In the genomic region with DNA sequence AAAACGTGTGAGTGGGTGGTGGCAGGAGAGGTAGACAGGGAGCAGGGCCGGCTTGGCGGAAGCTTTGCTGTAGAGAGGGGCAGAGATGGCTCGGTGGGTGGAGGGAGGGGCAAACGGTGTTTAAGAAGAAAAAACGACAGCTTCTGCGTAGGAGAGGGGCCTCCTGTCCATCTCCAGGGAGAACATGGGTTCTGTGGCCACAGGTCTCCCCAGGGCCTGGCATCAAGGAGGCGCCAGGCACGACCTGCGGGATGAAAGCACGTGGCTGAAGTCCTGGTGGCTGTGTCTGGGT, we compare ENCODE assay signal across 1 cellular context.
A peak's percentile ranks its signal among the peaks of the same experiment; 100 is the strongest.
TF ChIP-seq lines count a peak whose summit lies in the region.

No MANE protein-coding gene starts in this region.

TF ChIP-seq in H1, 55 proteins besides CTCF, POLR2A, EP300 and RAD21:
- TF ChIP-seq JUN (IDR thresholded peaks at IDR 0.05; ENCODE audit: low read depth, low read length) (no peak), MAFK (IDR thresholded peaks at IDR 0.05; ENCODE audit: low read depth, low read length) (no peak), JUND (IDR thresholded peaks at IDR 0.05; ENCODE audit: low read length) (no peak), KDM4A (IDR thresholded peaks at IDR 0.05; ENCODE audit: low read depth, low read length, severe bottlenecking) (no peak), TCF12 (IDR thresholded peaks at IDR 0.05; ENCODE audit: low read depth, low read length) (no peak), ASH2L (IDR thresholded peaks at IDR 0.05; ENCODE audit: low read length) (no peak), CHD2 (IDR thresholded peaks at IDR 0.05; ENCODE audit: low read length) (no peak), GTF2F1 (IDR thresholded peaks at IDR 0.05; ENCODE audit: borderline replicate concordance, low read depth, low read length) (no peak), RFX5 (IDR thresholded peaks at IDR 0.05; ENCODE audit: borderline replicate concordance, low read depth, low read length) (no peak), CREB1 (IDR thresholded peaks at IDR 0.05) (no peak), NRF1 (IDR thresholded peaks at IDR 0.05; ENCODE audit: low read depth, low read length) (no peak), SAP30 (IDR thresholded peaks at IDR 0.05; ENCODE audit: insufficient read depth, insufficient replicate concordance, low read length) (no peak), CHD1 (IDR thresholded peaks at IDR 0.05; ENCODE audit: low read depth, low read length) (no peak), RBBP5 (IDR thresholded peaks at IDR 0.05; ENCODE audit: borderline replicate concordance, low read depth, low read length) (no peak), KDM5A (IDR thresholded peaks at IDR 0.05; ENCODE audit: low read length) (no peak)
- TF ChIP-seq, protein P1, sequence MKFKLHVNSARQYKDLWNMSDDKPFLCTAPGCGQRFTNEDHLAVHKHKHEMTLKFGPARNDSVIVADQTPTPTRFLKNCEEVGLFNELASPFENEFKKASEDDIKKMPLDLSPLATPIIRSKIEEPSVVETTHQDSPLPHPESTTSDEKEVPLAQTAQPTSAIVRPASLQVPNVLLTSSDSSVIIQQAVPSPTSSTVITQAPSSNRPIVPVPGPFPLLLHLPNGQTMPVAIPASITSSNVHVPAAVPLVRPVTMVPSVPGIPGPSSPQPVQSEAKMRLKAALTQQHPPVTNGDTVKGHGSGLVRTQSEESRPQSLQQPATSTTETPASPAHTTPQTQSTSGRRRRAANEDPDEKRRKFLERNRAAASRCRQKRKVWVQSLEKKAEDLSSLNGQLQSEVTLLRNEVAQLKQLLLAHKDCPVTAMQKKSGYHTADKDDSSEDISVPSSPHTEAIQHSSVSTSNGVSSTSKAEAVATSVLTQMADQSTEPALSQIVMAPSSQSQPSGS (IDR thresholded peaks at IDR 0.05; ENCODE audit: low read length): no peak
- TF ChIP-seq, protein P2, sequence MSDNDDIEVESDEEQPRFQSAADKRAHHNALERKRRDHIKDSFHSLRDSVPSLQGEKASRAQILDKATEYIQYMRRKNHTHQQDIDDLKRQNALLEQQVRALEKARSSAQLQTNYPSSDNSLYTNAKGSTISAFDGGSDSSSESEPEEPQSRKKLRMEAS (IDR thresholded peaks at IDR 0.05): peak; percentile 99
- TF ChIP-seq, protein P3, sequence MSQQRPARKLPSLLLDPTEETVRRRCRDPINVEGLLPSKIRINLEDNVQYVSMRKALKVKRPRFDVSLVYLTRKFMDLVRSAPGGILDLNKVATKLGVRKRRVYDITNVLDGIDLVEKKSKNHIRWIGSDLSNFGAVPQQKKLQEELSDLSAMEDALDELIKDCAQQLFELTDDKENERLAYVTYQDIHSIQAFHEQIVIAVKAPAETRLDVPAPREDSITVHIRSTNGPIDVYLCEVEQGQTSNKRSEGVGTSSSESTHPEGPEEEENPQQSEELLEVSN (IDR thresholded peaks at IDR 0.05): peak; percentile 97
